Comparison of ENCODE assay signal across 10 cellular contexts in the genomic region with DNA sequence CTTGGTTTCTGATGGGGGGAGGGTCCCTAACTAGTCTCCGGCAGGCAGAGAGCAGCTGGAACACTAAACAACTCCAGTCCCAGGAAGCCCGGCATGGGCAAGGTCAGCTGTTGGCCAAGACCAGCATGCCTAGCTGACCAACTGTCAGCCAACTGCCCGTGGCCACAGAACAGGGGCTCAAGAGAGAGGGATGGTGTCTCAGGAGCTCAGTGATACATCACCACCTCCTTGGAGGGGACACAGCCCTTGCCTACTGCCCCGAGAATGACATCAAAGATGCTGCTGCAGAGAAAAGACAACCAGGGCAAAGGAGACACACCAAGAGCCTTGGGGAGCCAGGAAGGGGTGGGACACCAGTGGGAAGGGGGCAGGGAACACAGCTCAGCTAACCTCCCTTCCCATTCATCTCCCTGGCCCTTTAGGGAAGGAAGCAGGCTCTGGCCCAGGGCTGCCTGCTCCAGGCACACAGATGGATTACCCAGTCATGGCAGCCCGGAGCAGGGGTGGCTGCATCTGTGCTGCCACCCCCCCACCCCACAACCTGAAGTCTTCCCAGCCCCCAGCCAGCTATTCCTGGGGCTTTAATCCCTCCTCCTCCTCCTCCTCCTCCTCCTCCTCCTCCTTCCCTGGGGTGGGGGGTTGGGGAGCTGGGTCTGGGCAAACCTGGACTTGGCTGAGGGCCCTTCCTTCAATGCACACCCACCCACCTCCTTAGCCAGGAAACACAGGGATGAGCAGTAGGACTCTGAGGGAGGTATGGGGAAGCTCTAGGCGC. TPM values are rescaled to one million over a fixed set of nuclear protein-coding genes. Genes with fewer than 3 reads are reported as not detected.
DNase-seq lines count a peak whose midpoint lies in the region; ATAC-seq and TF ChIP-seq lines count a peak whose summit lies in the region.
"Had no signal": no experiment of that assay in that cellular context is flagged by ENCODE, and none has a peak within 500 bp of the region (broad histone marks: within the 10 kb centered on the region; RNA-seq: fewer than 3 reads in every experiment).

No MANE protein-coding gene starts in this region.

- TF ChIP-seq CTCF in heart left ventricle (IDR thresholded peaks at IDR 0.05) (no peak), psoas muscle (IDR thresholded peaks at IDR 0.05) (no peak)

- H3K27me3 ChIP-seq in heart left ventricle, result peaks cover 0 to 8% (median 0%) of the 10 kb centered on the region in 9 donors
- no peaks in the 10 kb centered on the region for H3K27me3 ChIP-seq in psoas muscle (ENCODE audit: insufficient read depth in 3 of 3, low read length in 2 of 3)

- H3K27ac ChIP-seq in SK-N-MC, result no peak overlapping the region
- peak overlapping the region in 3 of 12 donors; percentile 66 to 83 (median 82) for H3K27ac ChIP-seq in heart left ventricle
- H3K27ac ChIP-seq in psoas muscle, result peak overlapping the region; percentile 98

- intact Hi-C loops in heart left ventricle (cut with DNase I), result loop anchor here in 3 of 10 donors (5.0 kb wide), 2 partner anchors 38 to 42 kb away; no protein-coding TSS in a partner anchor
- intact Hi-C loops in psoas muscle (cut with DNase I), result loop anchor here (5.0 kb wide), 3 partner anchors 37 to 52 kb away; no protein-coding TSS in a partner anchor

- 47 to 74% (median 69%) methylated on average over 4 to 6 of the region's 6 CpGs for WGBS in heart left ventricle, 4 donors
- 15 to 21% (median 19%) methylated on average over 5 to 6 of the region's 6 CpGs for WGBS in psoas muscle, 3 donors

- no peaks in the 10 kb centered on the region for H3K9me3 ChIP-seq in SK-N-MC (ENCODE audit: low read depth, low read length)
- H3K9me3 ChIP-seq in heart left ventricle, result no peaks in the 10 kb centered on the region
- no peaks in the 10 kb centered on the region for H3K9me3 ChIP-seq in psoas muscle

- DNase-seq in Daoy (ENCODE audit: low read depth), result peak; percentile 26
- no peak for DNase-seq in SK-N-MC (ENCODE audit: low read depth, low spot score)
- DNase-seq in heart left ventricle, result peak in 2 of 5 donors; percentile 25 to 31
- DNase-seq in psoas muscle, result peak; percentile 62 to 85
- no peak for DNase-seq in activated CD4-positive, alpha-beta T cell treated with anti-CD3 and anti-CD28 coated beads for 1 hour
- DNase-seq in NCI-H1436 (lab: John Stamatoyannopoulos, UW), result no peak
- DNase-seq in iPS-NIHi11 (ENCODE audit: low spot score), result no peak
- DNase-seq in HPDE6-E6E7 (ENCODE audit: extremely low spot score), result no peak
- DNase-seq: NCI-H2029 had no signal

- H3K4me3 ChIP-seq in SK-N-MC, result peak overlapping the region; percentile 86
- H3K4me3 ChIP-seq in heart left ventricle, result peak overlapping the region in 11 of 12 donors; percentile 62 to 90 (median 76)
- H3K4me3 ChIP-seq in psoas muscle, result peak overlapping the region; percentile 96

- TF ChIP-seq POLR2A in heart left ventricle (IDR thresholded peaks at IDR 0.05), result no peak

- H3K4me1 ChIP-seq in heart left ventricle, result peaks cover 0 to 29% (median 14%) of the 10 kb centered on the region in 12 donors
- peaks cover 41% of the 10 kb centered on the region for H3K4me1 ChIP-seq in psoas muscle

- H3K36me3 ChIP-seq in SK-N-MC (ENCODE audit: insufficient read depth, low read length), result no peaks in the 10 kb centered on the region
- H3K36me3 ChIP-seq in heart left ventricle, result no peaks in the 10 kb centered on the region
- H3K36me3 ChIP-seq in psoas muscle (ENCODE audit: insufficient read depth in 1 of 2, low read depth in 1 of 2), result no peaks in the 10 kb centered on the region

- H3K9ac ChIP-seq in SK-N-MC (ENCODE audit: insufficient read length), result no peak overlapping the region

- no peak for ATAC-seq in heart left ventricle
- peak; percentile 24 to 40 (median 38) for ATAC-seq in psoas muscle
- ATAC-seq: activated naive CD4-positive, alpha-beta T cell treated with anti-CD3 and anti-CD28 coated beads, Interleukin-2, amount 50 U/mL, for 72 hours had no signal

RNA-seq across cellular contexts. Expression of gene BIN1, which starts 1.9 kb away (rescaled TPM):
- 68.1 and 74.2 TPM in 2 replicates for total RNA-seq in Daoy (2014; rRNA removed; shearing (Covaris generic))
- total RNA-seq in heart left ventricle (10 to 100 TPM; 10.9 to 22.2 (median 16.8) TPM), psoas muscle (1,000 to 10,000 TPM; 1,036 to 1,643 (median 1,260) TPM)
- polyA plus RNA-seq in heart left ventricle (1 to 10 TPM; 4.3 to 9.6 TPM), psoas muscle (1,000 to 10,000 TPM in 2 of 3 donors, 100 to 1,000 TPM in 1; 615 to 1,667 (median 1,547) TPM)

Comparison
In these comparisons a context has a peak if more than half of its experiments do, and no peak if none do; other contexts are left out.
1. DNase-seq: peak in Daoy (single experiment) and psoas muscle (2 of 2); none in SK-N-MC (single experiment), activated CD4-positive, alpha-beta T cell treated with anti-CD3 and anti-CD28 coated beads for 1 hour (single experiment), NCI-H1436 (single experiment), iPS-NIHi11 (single experiment) and HPDE6-E6E7 (single experiment).
2. ATAC-seq: peak in psoas muscle (4 of 4); none in heart left ventricle (0 of 4).
3. RNA of gene BIN1, which starts 1.9 kb away (total RNA-seq): 1,036 to 1,643 TPM in psoas muscle; 68.1 to 74.2 TPM in Daoy and 10.9 to 22.2 TPM in heart left ventricle; every median in the first group is over 10 times any median in the second.
4. Peak in every context shown above with its lines, with median percentiles within 50 percentile points of each other: H3K4me3 ChIP-seq.